ENCODE assay signal across 25 cellular contexts in genomic region chr5:135313405-135313804, GRCh38.
DNase-seq lines count a peak whose midpoint lies in the region; ATAC-seq and TF ChIP-seq lines count a peak whose summit lies in the region.
"Had no signal": no experiment of that assay in that cellular context is flagged by ENCODE, and none has a peak within 500 bp of the region (broad histone marks: within the 10 kb centered on the region; RNA-seq: fewer than 3 reads in every experiment).

No MANE protein-coding gene starts in this region.

- H2AFZ ChIP-seq in mesenchymal stem cell (ENCODE audit: low read depth, low read length): no peak overlapping the region
- H2AFZ ChIP-seq: PC-9 had no signal

- H3K4ac ChIP-seq in mesenchymal stem cell (ENCODE audit: low read depth in 1 of 2, low read length in 2 of 2): no peak overlapping the region

- no peak overlapping the region for H2BK5ac ChIP-seq in mesenchymal stem cell (ENCODE audit: low read depth, low read length, poor library complexity, severe bottlenecking)

- in situ Hi-C loops in GM13977 (cut with MboI; ENCODE audit: low pct_unique_long_range_greater_than_20kb, low sequenced_read_pairs, unreplicated experiment): no loop called here

- H2BK15ac ChIP-seq in mesenchymal stem cell (ENCODE audit: low read depth, poor library complexity, severe bottlenecking): no peak overlapping the region

- peak; percentile 30 for DNase-seq in activated CD4-positive, alpha-beta T cell treated with anti-CD3 and anti-CD28 coated beads, Interleukin-2, amount 10 ng/mL, durations not matched to agents 7 days and 5 days
- DNase-seq in activated CD4-positive, alpha-beta T cell treated with anti-CD3 and anti-CD28 coated beads for 36 hours: no peak
- peak; percentile 51 for DNase-seq in RWPE2 (ENCODE audit: low spot score)
- no peak for DNase-seq in mesenchymal stem cell
- DNase-seq in amniotic stem cell (lab: John Stamatoyannopoulos, UW): no peak
- no peak for DNase-seq in cerebellum (ENCODE audit: low spot score)
- no peak for DNase-seq in GM13977 (ENCODE audit: low spot score)
- DNase-seq: activated naive CD4-positive, alpha-beta T cell treated with anti-CD3 and anti-CD28 coated beads for 36 hours; anterior cingulate cortex; colonic mucosa; DMS153; effector memory CD4-positive, alpha-beta T cell; erythroblast; left ventricle myocardium superior; midbrain; naive thymus-derived CD4-positive, alpha-beta T cell; NCI-H1092; NCI-H1694 treated with DMSO at 0.1 percent for 48 hours; NCI-H510A treated with DMSO at 0.1 percent for 48 hours; PC-9; Right ventricle myocardium superior; stimulated activated naive CD8-positive, alpha-beta T cell treated with anti-CD3 and anti-CD28 coated beads, Interleukin-15, Interleukin-2, amounts not matched to agents 100 U/mL and 50 U/mL, for 24 hours had no signal

- H3K4me1 ChIP-seq in RWPE2 (ENCODE audit: insufficient read depth, poor library complexity, severe bottlenecking) (peaks cover 24% of the 10 kb centered on the region), mesenchymal stem cell (ENCODE audit: control insufficient read depth, insufficient read depth, low read depth, low read length) (peaks cover 9% of the 10 kb centered on the region)
- H3K4me1 ChIP-seq: colonic mucosa had no signal

- H2BK120ac ChIP-seq in mesenchymal stem cell (ENCODE audit: low read depth, low read length): no peak overlapping the region

- H3K36me3 ChIP-seq in RWPE2 (ENCODE audit: low read depth) (no peaks in the 10 kb centered on the region), mesenchymal stem cell (ENCODE audit: control insufficient read depth in 1 of 2, insufficient read depth in 2 of 2, low read depth in 1 of 2, low read length in 2 of 2) (no peaks in the 10 kb centered on the region)
- H3K36me3 ChIP-seq: colonic mucosa, thoracic aorta had no signal

- peak overlapping the region in 1 of 2 experiments; percentile 81 for H2BK12ac ChIP-seq in mesenchymal stem cell (ENCODE audit: low read length in 2 of 2)

- H3K79me1 ChIP-seq in mesenchymal stem cell (replicated peaks; ENCODE audit: low read length, poor library complexity, severe bottlenecking): no peaks in the 10 kb centered on the region

- H3K4me3 Mint-ChIP-seq in activated CD4-positive, alpha-beta T cell treated with anti-CD3 and anti-CD28 coated beads, Interleukin-2, amount 10 ng/mL, durations not matched to agents 7 days and 5 days: peak overlapping the region; percentile 23
- no peak overlapping the region for H3K4me3 Mint-ChIP-seq in activated CD4-positive, alpha-beta T cell treated with anti-CD3 and anti-CD28 coated beads for 36 hours
- H3K4me3 Mint-ChIP-seq: activated naive CD4-positive, alpha-beta T cell treated with anti-CD3 and anti-CD28 coated beads for 36 hours; WTC11 had no signal

- 99% methylated on average over 4 of the region's 4 CpGs for WGBS in mesenchymal stem cell

- H3K9me3 Mint-ChIP-seq in activated CD4-positive, alpha-beta T cell treated with anti-CD3 and anti-CD28 coated beads, Interleukin-2, amount 10 ng/mL, durations not matched to agents 7 days and 5 days: peaks cover 2% of the 10 kb centered on the region
- H3K9me3 Mint-ChIP-seq in activated CD4-positive, alpha-beta T cell treated with anti-CD3 and anti-CD28 coated beads for 36 hours (ENCODE audit: low read depth): no peaks in the 10 kb centered on the region
- H3K9me3 Mint-ChIP-seq: activated naive CD4-positive, alpha-beta T cell treated with anti-CD3 and anti-CD28 coated beads for 36 hours; naive thymus-derived CD4-positive, alpha-beta T cell had no signal

- H3K4me3 ChIP-seq in RWPE2 (ENCODE audit: severe bottlenecking) (no peak overlapping the region), mesenchymal stem cell (ENCODE audit: insufficient read depth in 1 of 2, low read depth in 1 of 2, low read length in 2 of 2) (no peak overlapping the region)
- H3K4me3 ChIP-seq: colonic mucosa, PC-9, thoracic aorta had no signal

- H3K36me3 Mint-ChIP-seq in activated CD4-positive, alpha-beta T cell treated with anti-CD3 and anti-CD28 coated beads, Interleukin-2, amount 10 ng/mL, durations not matched to agents 7 days and 5 days (ENCODE audit: low read depth): peaks cover 7% of the 10 kb centered on the region
- H3K36me3 Mint-ChIP-seq in activated CD4-positive, alpha-beta T cell treated with anti-CD3 and anti-CD28 coated beads for 36 hours (ENCODE audit: low read depth): no peaks in the 10 kb centered on the region
- H3K36me3 Mint-ChIP-seq: WTC11 had no signal

- H4K91ac ChIP-seq in mesenchymal stem cell (ENCODE audit: low read length): peak overlapping the region; percentile 9

- peaks cover 66% of the 10 kb centered on the region for H3K4me1 Mint-ChIP-seq in activated CD4-positive, alpha-beta T cell treated with anti-CD3 and anti-CD28 coated beads, Interleukin-2, amount 10 ng/mL, durations not matched to agents 7 days and 5 days
- H3K4me1 Mint-ChIP-seq in activated CD4-positive, alpha-beta T cell treated with anti-CD3 and anti-CD28 coated beads for 36 hours: peaks cover 13% of the 10 kb centered on the region
- H3K4me1 Mint-ChIP-seq: WTC11 had no signal

- no peak overlapping the region for H3K9ac ChIP-seq in mesenchymal stem cell (ENCODE audit: low read length)

- H2AK5ac ChIP-seq in mesenchymal stem cell (ENCODE audit: low read length, severe bottlenecking): no peak overlapping the region

- ATAC-seq in activated CD4-positive, alpha-beta T cell treated with anti-CD3 and anti-CD28 coated beads for 36 hours: no peak
- ATAC-seq in GM19438 (IDR thresholded peaks at IDR 0.05; ENCODE audit: low read depth, unreplicated experiment) (peak; percentile 77), RWPE2 (ENCODE audit: low read depth) (no peak)
- ATAC-seq: left ventricle myocardium superior; naive thymus-derived CD4-positive, alpha-beta T cell; stimulated activated naive CD8-positive, alpha-beta T cell treated with anti-CD3 and anti-CD28 coated beads, Interleukin-15, Interleukin-2, amounts not matched to agents 100 U/mL and 50 U/mL, for 24 hours; WTC11 had no signal

- H3K14ac ChIP-seq in mesenchymal stem cell (ENCODE audit: low read length in 2 of 2): peak overlapping the region in 1 of 2 experiments; percentile 22

- no peak overlapping the region for H3K27ac ChIP-seq in RWPE2 (ENCODE audit: poor library complexity, severe bottlenecking)
- no peak overlapping the region for H3K27ac ChIP-seq in mesenchymal stem cell (ENCODE audit: low read length, poor library complexity, severe bottlenecking)
- H3K27ac ChIP-seq: colonic mucosa, PC-9, thoracic aorta had no signal

- H3K27ac Mint-ChIP-seq in activated CD4-positive, alpha-beta T cell treated with anti-CD3 and anti-CD28 coated beads, Interleukin-2, amount 10 ng/mL, durations not matched to agents 7 days and 5 days: peak overlapping the region; percentile 84
- H3K27ac Mint-ChIP-seq in activated CD4-positive, alpha-beta T cell treated with anti-CD3 and anti-CD28 coated beads for 36 hours: no peak overlapping the region
- H3K27ac Mint-ChIP-seq: activated naive CD4-positive, alpha-beta T cell treated with anti-CD3 and anti-CD28 coated beads for 36 hours; WTC11 had no signal

- H3K18ac ChIP-seq in mesenchymal stem cell (ENCODE audit: low read depth in 1 of 2, low read length in 2 of 2): peak overlapping the region in 1 of 2 experiments; percentile 71

- H3K9me3 ChIP-seq in RWPE2 (ENCODE audit: severe bottlenecking) (no peaks in the 10 kb centered on the region), mesenchymal stem cell (ENCODE audit: control insufficient read depth, low read length) (no peaks in the 10 kb centered on the region)
- H3K9me3 ChIP-seq: colonic mucosa, thoracic aorta had no signal

- H4K8ac ChIP-seq in mesenchymal stem cell (ENCODE audit: low read length): peak overlapping the region; percentile 4

- intact Hi-C loops in activated CD4-positive, alpha-beta T cell treated with anti-CD3 and anti-CD28 coated beads for 36 hours (cut with DNase I, micrococcal nuclease): no loop called here

- CTCF ChIA-PET in activated CD4-positive, alpha-beta T cell treated with anti-CD3 and anti-CD28 coated beads, Interleukin-2, amount 10 ng/mL, durations not matched to agents 7 days and 5 days (lab: Charles Lee): interaction anchor here (1.1 to 1.3 kb wide), 2 partner anchors 8 to 12 kb away, joined by 3 to 4 read pairs; no protein-coding TSS in a partner anchor
- CTCF ChIA-PET in activated CD4-positive, alpha-beta T cell treated with anti-CD3 and anti-CD28 coated beads for 36 hours (lab: Charles Lee): no interaction called here

- TF ChIP-seq CTCF in RWPE2 (IDR thresholded peaks at IDR 0.05; ENCODE audit: poor library complexity, severe bottlenecking) (no peak), GM13977 (IDR thresholded peaks at IDR 0.05; ENCODE audit: extremely low read depth, insufficient read depth, missing control alignments) (no peak)

- H3K27me3 Mint-ChIP-seq in activated CD4-positive, alpha-beta T cell treated with anti-CD3 and anti-CD28 coated beads, Interleukin-2, amount 10 ng/mL, durations not matched to agents 7 days and 5 days: no peaks in the 10 kb centered on the region
- peaks cover 2% of the 10 kb centered on the region for H3K27me3 Mint-ChIP-seq in activated CD4-positive, alpha-beta T cell treated with anti-CD3 and anti-CD28 coated beads for 36 hours

- H3K4me2 ChIP-seq in mesenchymal stem cell (ENCODE audit: low read length, poor library complexity, severe bottlenecking): no peak overlapping the region
- H3K4me2 ChIP-seq: PC-9 had no signal

- no peaks in the 10 kb centered on the region for H3K27me3 ChIP-seq in RWPE2 (ENCODE audit: insufficient read depth, poor library complexity, severe bottlenecking)
- peaks cover 0 to 5% of the 10 kb centered on the region in 2 experiments for H3K27me3 ChIP-seq in mesenchymal stem cell (ENCODE audit: control insufficient read depth in 1 of 2, insufficient read depth in 1 of 2, low read length in 2 of 2)
- H3K27me3 ChIP-seq: colonic mucosa had no signal

- POLR2A ChIA-PET in activated CD4-positive, alpha-beta T cell treated with anti-CD3 and anti-CD28 coated beads, Interleukin-2, amount 10 ng/mL, durations not matched to agents 7 days and 5 days (lab: Charles Lee): interaction anchor here (0.6 kb wide), 1 partner anchor 91 kb away, joined by 3 read pairs; no protein-coding TSS in a partner anchor
- POLR2A ChIA-PET in activated CD4-positive, alpha-beta T cell treated with anti-CD3 and anti-CD28 coated beads for 36 hours (lab: Charles Lee): no interaction called here

- no peak overlapping the region for H3K23ac ChIP-seq in mesenchymal stem cell (ENCODE audit: low read length in 2 of 2)

Comparison
In these comparisons a context has a peak if more than half of its experiments do, and no peak if none do; other contexts are left out.
1. DNase-seq: peak in activated CD4-positive, alpha-beta T cell treated with anti-CD3 and anti-CD28 coated beads, Interleukin-2, amount 10 ng/mL, durations not matched to agents 7 days and 5 days (single experiment) and RWPE2 (single experiment); none in activated CD4-positive, alpha-beta T cell treated with anti-CD3 and anti-CD28 coated beads for 36 hours (single experiment), mesenchymal stem cell (single experiment), amniotic stem cell (single experiment), cerebellum (single experiment) and GM13977 (single experiment).